In the genomic region with DNA sequence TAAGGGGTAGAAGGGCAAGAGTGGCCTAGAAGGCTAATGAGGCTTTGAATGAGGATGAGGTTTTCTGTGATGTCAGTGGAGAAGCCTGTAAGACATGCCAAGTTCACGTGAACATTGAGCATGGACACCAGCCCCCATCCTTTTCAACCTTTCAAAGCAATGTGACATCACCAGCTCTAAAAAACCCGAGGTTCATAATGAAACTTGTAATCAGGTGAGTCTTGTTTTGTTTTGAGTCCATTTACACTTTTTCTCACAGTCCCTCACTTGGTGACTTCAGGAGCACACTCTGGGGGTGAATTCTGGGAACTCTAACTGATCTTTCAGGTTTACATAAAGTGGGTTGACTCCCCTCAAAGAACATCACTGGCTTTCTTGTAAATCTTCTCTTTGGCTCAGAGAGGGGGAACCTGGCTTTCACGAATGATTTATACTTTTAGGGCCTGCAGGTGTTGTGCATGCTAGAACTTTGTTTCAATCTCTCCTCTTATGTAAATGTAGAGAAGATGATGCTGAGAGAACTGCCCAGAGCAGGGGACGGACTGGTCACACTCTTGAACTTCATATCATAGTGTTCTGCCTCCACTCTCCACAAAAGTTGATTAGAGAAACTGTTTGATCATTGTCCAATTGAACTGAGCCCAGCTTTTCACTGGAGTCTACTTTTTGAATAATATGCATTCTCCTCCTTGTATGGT, we compare ENCODE assay signal across 13 cellular contexts.
A peak's percentile ranks its signal among the peaks of the same experiment; 100 is the strongest.
DNase-seq lines count a peak whose midpoint lies in the region; ATAC-seq, FAIRE-seq and TF ChIP-seq lines count a peak whose summit lies in the region.
"Had no signal": no experiment of that assay in that cellular context is flagged by ENCODE, and none has a peak within 500 bp of the region (broad histone marks: within the 10 kb centered on the region; RNA-seq: fewer than 3 reads in every experiment).

No MANE protein-coding gene starts in this region.

- H3K27ac Mint-ChIP-seq in activated naive CD4-positive, alpha-beta T cell treated with anti-CD3 and anti-CD28 coated beads, Interleukin-2, amount 50 U/mL, for 72 hours = peak overlapping the region; percentile 96 to 98
- H3K27ac Mint-ChIP-seq in type B pancreatic cell = no peak overlapping the region

- intact Hi-C loops in left colon (cut with DNase I, micrococcal nuclease) = no loop called here

- TF ChIP-seq CTCF in GM13977 (IDR thresholded peaks at IDR 0.05; ENCODE audit: extremely low read depth, insufficient read depth, missing control alignments) (no peak), D721Med (IDR thresholded peaks at IDR 0.05; ENCODE audit: insufficient read depth, missing control alignments) (no peak), type B pancreatic cell (conservative IDR thresholded peaks at IDR 0.05) (no peak)

- DNase-seq in GM13977 (ENCODE audit: low spot score) (peak; percentile 6), left colon (no peak), NCI-H2029 treated with DMSO at 0.1 percent for 48 hours (lab: John Stamatoyannopoulos, UW) (no peak), D721Med (ENCODE audit: insufficient read length, low spot score) (no peak), type B pancreatic cell (ENCODE audit: extremely low spot score, unreplicated experiment) (no peak)
- peak; percentile 58 to 67 for DNase-seq in activated naive CD4-positive, alpha-beta T cell treated with anti-CD3 and anti-CD28 coated beads, Interleukin-2, amount 50 U/mL, for 72 hours (ENCODE audit: low spot score in 2 of 2)
- DNase-seq: amniotic stem cell, heart right ventricle, posterior cingulate gyrus had no signal

- ATAC-seq in GM21423 (IDR thresholded peaks at IDR 0.05; ENCODE audit: unreplicated experiment) = peak; percentile 87
- peak; percentile 83 for ATAC-seq in HG03342 (IDR thresholded peaks at IDR 0.05; ENCODE audit: unreplicated experiment)
- ATAC-seq in activated naive CD4-positive, alpha-beta T cell treated with anti-CD3 and anti-CD28 coated beads, Interleukin-2, amount 50 U/mL, for 72 hours = peak; percentile 86
- no peak for ATAC-seq in left colon
- ATAC-seq: heart right ventricle had no signal

- H3K36me3 Mint-ChIP-seq in activated naive CD4-positive, alpha-beta T cell treated with anti-CD3 and anti-CD28 coated beads, Interleukin-2, amount 50 U/mL, for 72 hours = peaks cover 17 to 54% of the 10 kb centered on the region in 2 donors
- no peaks in the 10 kb centered on the region for H3K36me3 Mint-ChIP-seq in type B pancreatic cell

- in situ Hi-C loops in GM13977 (cut with MboI; ENCODE audit: low pct_unique_long_range_greater_than_20kb, low sequenced_read_pairs, unreplicated experiment) = no loop called here

- H3K4me1 Mint-ChIP-seq in type B pancreatic cell (ENCODE audit: unreplicated experiment) = no peaks in the 10 kb centered on the region

- no peaks in the 10 kb centered on the region for H3K27me3 Mint-ChIP-seq in type B pancreatic cell

- FAIRE-seq in D721Med (lab: Jason Lieb, UNC) = no peak
- FAIRE-seq: HTR-8/SVneo, urothelium cell line had no signal

- peaks cover 17 to 18% of the 10 kb centered on the region in 2 donors for H3K9me3 Mint-ChIP-seq in activated naive CD4-positive, alpha-beta T cell treated with anti-CD3 and anti-CD28 coated beads, Interleukin-2, amount 50 U/mL, for 72 hours
- H3K9me3 Mint-ChIP-seq in type B pancreatic cell = no peaks in the 10 kb centered on the region

- no peak overlapping the region for H3K4me3 Mint-ChIP-seq in type B pancreatic cell

Comparison
In these comparisons a context has a peak if more than half of its experiments do, and no peak if none do; other contexts are left out.
1. DNase-seq: peak in GM13977 (single experiment) and activated naive CD4-positive, alpha-beta T cell treated with anti-CD3 and anti-CD28 coated beads, Interleukin-2, amount 50 U/mL, for 72 hours (2 of 2); none in left colon (0 of 2), NCI-H2029 treated with DMSO at 0.1 percent for 48 hours (single experiment), D721Med (single experiment) and type B pancreatic cell (single experiment).